In the genomic region with DNA sequence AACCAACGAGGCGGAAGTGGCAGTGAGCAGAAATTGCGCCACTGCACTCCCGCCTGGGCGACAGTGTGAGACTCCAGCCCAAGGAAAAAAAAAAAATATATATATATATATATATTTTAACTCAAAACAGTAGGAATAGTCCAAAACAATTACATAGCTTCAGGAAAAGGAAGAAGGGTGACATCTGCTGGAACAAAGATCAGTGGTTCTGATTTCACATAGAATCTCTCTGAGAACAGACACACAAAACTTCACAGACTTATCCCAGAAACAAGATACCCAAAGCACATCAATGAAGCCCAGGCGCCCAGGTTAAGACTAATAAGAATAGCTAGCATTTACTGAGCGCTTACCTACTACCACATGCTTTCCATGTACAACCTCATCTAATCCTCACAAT, we compare ENCODE assay signal across 16 cellular contexts. TPM values are rescaled to one million over a fixed set of nuclear protein-coding genes. Genes with fewer than 3 reads are reported as not detected.
A peak's percentile ranks its signal among the peaks of the same experiment; 100 is the strongest.
DNase-seq lines count a peak whose midpoint lies in the region; ATAC-seq, FAIRE-seq and TF ChIP-seq lines count a peak whose summit lies in the region.
"Had no signal": no experiment of that assay in that cellular context is flagged by ENCODE, and none has a peak within 500 bp of the region (broad histone marks: within the 10 kb centered on the region; RNA-seq: fewer than 3 reads in every experiment).

No MANE protein-coding gene starts in this region.

- H4K20me1 ChIP-seq in H1 (replicated peaks in 1 of 2; ENCODE audit: control insufficient read depth in 1 of 2, insufficient read depth in 2 of 2, low read length in 2 of 2) (no peaks in the 10 kb centered on the region), osteoblast (ENCODE audit: insufficient read depth, low read length) (no peaks in the 10 kb centered on the region)

- peaks cover 5% of the 10 kb centered on the region for H3K4me1 Mint-ChIP-seq in nephron progenitor cell

- no peaks in the 10 kb centered on the region for H3K79me1 ChIP-seq in H1 (ENCODE audit: low read depth, low read length)

- H3K27ac Mint-ChIP-seq in nephron progenitor cell: no peak overlapping the region
- H3K27ac Mint-ChIP-seq: CD8-positive, alpha-beta T cell had no signal

- ATAC-seq in GM18870 (IDR thresholded peaks at IDR 0.05; ENCODE audit: unreplicated experiment): no peak
- ATAC-seq: CD8-positive, alpha-beta T cell had no signal

- H3K27me3 ChIP-seq in BJ (ENCODE audit: control insufficient read depth, insufficient read depth, low read length) (no peaks in the 10 kb centered on the region), H1 (replicated peaks in 1 of 4; ENCODE audit: control insufficient read depth in 3 of 4, extremely low read depth in 1 of 4, insufficient read depth in 3 of 4, low read length in 3 of 4) (no peaks in the 10 kb centered on the region), osteoblast (ENCODE audit: insufficient read depth, low read length) (no peaks in the 10 kb centered on the region)
- H3K27me3 ChIP-seq: esophagus squamous epithelium, Peyer's patch, stomach had no signal

- H3K4ac ChIP-seq in H1 (replicated peaks; ENCODE audit: insufficient read length, low read depth, low read length): no peak overlapping the region

- H3K36me3 ChIP-seq in BJ (ENCODE audit: control insufficient read depth, insufficient read depth, low read length) (peaks cover 5% of the 10 kb centered on the region), H1 (ENCODE audit: control insufficient read depth in 2 of 4, insufficient read depth in 4 of 4, low read length in 3 of 4) (no peaks in the 10 kb centered on the region; a peak in 1 of 8 replicates), osteoblast (ENCODE audit: insufficient read depth, low read length) (peaks cover 25% of the 10 kb centered on the region)

- H3K18ac ChIP-seq in H1 (ENCODE audit: extremely low read depth, low read length): no peak overlapping the region

- H2AFZ ChIP-seq in H1 (ENCODE audit: low read length) (no peak overlapping the region), osteoblast (ENCODE audit: low read length) (no peak overlapping the region)

- no peaks in the 10 kb centered on the region for H3K79me2 ChIP-seq in H1 (ENCODE audit: control insufficient read depth in 1 of 2, insufficient read depth in 2 of 2, low read length in 2 of 2)
- peaks cover 37% of the 10 kb centered on the region for H3K79me2 ChIP-seq in osteoblast (ENCODE audit: insufficient read depth, low read length)

- no peak overlapping the region for H3K4me2 ChIP-seq in H1 (ENCODE audit: insufficient read depth in 1 of 2, low read depth in 2 of 2, low read length in 2 of 2)
- no peak overlapping the region for H3K4me2 ChIP-seq in osteoblast (ENCODE audit: insufficient read depth, low read length)

- H3K4me1 ChIP-seq in H1 (replicated peaks in 1 of 4; ENCODE audit: control insufficient read depth in 3 of 4, insufficient read depth in 4 of 4, low read length in 3 of 4) (no peaks in the 10 kb centered on the region), osteoblast (ENCODE audit: insufficient read depth, low read length) (peaks cover 39% of the 10 kb centered on the region)
- H3K4me1 ChIP-seq: Peyer's patch had no signal

- H3K27ac ChIP-seq in H1 (ENCODE audit: low read depth, low read length) (no peak overlapping the region), osteoblast (ENCODE audit: low read depth, low read length) (peak overlapping the region; percentile 82)
- H3K27ac ChIP-seq: Peyer's patch had no signal

- POLR2A ChIA-PET in BJ (lab: Charles Lee): no interaction called here
- POLR2A ChIA-PET in H1 (lab: Charles Lee; ENCODE audit: partially characterized antibody): interaction anchor here (1.0 kb wide), 1 partner anchor 57 kb away, joined by 5 read pairs; no protein-coding TSS in a partner anchor

- H3K9me3 ChIP-seq in H1 (ENCODE audit: insufficient read depth in 2 of 2, low read depth in 1 of 2, low read length in 1 of 2) (no peaks in the 10 kb centered on the region), osteoblast (ENCODE audit: low read depth, low read length) (no peaks in the 10 kb centered on the region)
- H3K9me3 ChIP-seq: esophagus squamous epithelium, Peyer's patch, stomach had no signal

- no peak overlapping the region for H2BK12ac ChIP-seq in H1 (ENCODE audit: low read depth, low read length)

- no peak overlapping the region for H4K91ac ChIP-seq in H1 (replicated peaks; ENCODE audit: insufficient read length, low read length)

- CTCF ChIA-PET in BJ (lab: Yijun Ruan, JAX) (interaction anchor here (0.5 to 2.5 kb wide), 10 partner anchors 11 to 232 kb away, joined by 3 to 11 read pairs (median 4); partner anchors contain the start of genes COX15, CUTC and DNMBP), H1 (lab: Charles Lee; ENCODE audit: partially characterized antibody) (interaction anchor here (0.7 to 2.5 kb wide), 9 partner anchors 9 to 119 kb away, joined by 3 to 6 read pairs (median 5); no protein-coding TSS in a partner anchor)

- no peak overlapping the region for H2BK120ac ChIP-seq in H1 (replicated peaks; ENCODE audit: low read depth, low read length)

- H3K9me3 Mint-ChIP-seq in nephron progenitor cell: no peaks in the 10 kb centered on the region
- H3K9me3 Mint-ChIP-seq: CD8-positive, alpha-beta T cell had no signal

- H2BK5ac ChIP-seq in H1 (ENCODE audit: low read depth, low read length): no peak overlapping the region

- TF ChIP-seq RAD21 in H1 (IDR thresholded peaks at IDR 0.05 in 1 of 2, conservative IDR thresholded peaks at IDR 0.05 in 1 of 2; ENCODE audit: low read depth in 2 of 2, low read length in 2 of 2): peak; percentile 26 to 27; a peak in 3 of 4 replicates

- no peak overlapping the region for H2AK5ac ChIP-seq in H1 (ENCODE audit: low read depth, low read length)

- H3K9ac ChIP-seq in H1 (replicated peaks in 1 of 4; ENCODE audit: extremely low read depth in 1 of 4, low read depth in 3 of 4, low read length in 3 of 4): no peak overlapping the region

- H3K56ac ChIP-seq in H1 (replicated peaks; ENCODE audit: insufficient read length, low read depth, low read length): no peak overlapping the region

- no peak overlapping the region for H3K4me3 Mint-ChIP-seq in nephron progenitor cell
- H3K4me3 Mint-ChIP-seq: CD8-positive, alpha-beta T cell had no signal

- H3K4me3 ChIP-seq in BJ (ENCODE audit: low read depth, low read length) (no peak overlapping the region), H1 (ENCODE audit: extremely low read depth in 1 of 4, insufficient read depth in 2 of 4, low read depth in 3 of 4, low read length in 4 of 4) (no peak overlapping the region), osteoblast (ENCODE audit: insufficient read depth, low read length) (no peak overlapping the region)
- H3K4me3 ChIP-seq: esophagus squamous epithelium, Peyer's patch, stomach had no signal

- peaks cover 13% of the 10 kb centered on the region for H3K36me3 Mint-ChIP-seq in nephron progenitor cell (ENCODE audit: low read depth)

- no peaks in the 10 kb centered on the region for H3K23me2 ChIP-seq in H1 (ENCODE audit: low read depth, low read length)

- no peak overlapping the region for H4K8ac ChIP-seq in H1 (ENCODE audit: extremely low read depth, insufficient read depth, low read length)

- 93% methylated on average over 7 of the region's 7 CpGs; no CpG with 5 or more reads in 1 of the 2 experiments for WGBS in H1 (ENCODE audit: extremely low coverage in 1 of 2, insufficient coverage in 1 of 2, insufficient read length in 1 of 2, insufficient replicate concordance in 2 of 2, low coverage in 1 of 2, low lambda C conversion rate in 2 of 2, missing lambda C conversion rate in 1 of 2), 2 experiments

- no peak for TF ChIP-seq EP300 in H1 (IDR thresholded peaks at IDR 0.05; ENCODE audit: borderline replicate concordance in 1 of 2, low read depth in 2 of 2, low read length in 2 of 2)

- H3K14ac ChIP-seq in H1 (ENCODE audit: insufficient read length): no peak overlapping the region

- DNase-seq in BJ (ENCODE audit: low read depth) (no peak), OCI-M1 (lab: John Stamatoyannopoulos, UW) (peak; percentile 10), H1 (ENCODE audit: low read depth in 1 of 2, low spot score in 2 of 2) (no peak), osteoblast (ENCODE audit: insufficient read length, low spot score, missing footprints) (no peak), nephron progenitor cell (no peak), NCI-H774 (lab: John Stamatoyannopoulos, UW) (no peak)
- DNase-seq in activated naive CD4-positive, alpha-beta T cell treated with Interleukin-2 at 50 U/mL for 16 hours: no peak
- DNase-seq: activated naive CD4-positive, alpha-beta T cell; CD8-positive, alpha-beta T cell; esophagus squamous epithelium; NCI-H1092; NCI-H345; Peyer's patch; stomach; T1000 had no signal

- no peak overlapping the region for H2BK20ac ChIP-seq in H1 (ENCODE audit: low read length)

- no peak for TF ChIP-seq POLR2A in H1 (IDR thresholded peaks at IDR 0.05; ENCODE audit: control extremely low read depth in 1 of 2, low read depth in 2 of 2, low read length in 2 of 2)

- H4K5ac ChIP-seq in H1 (ENCODE audit: insufficient read length, low read depth, low read length): no peak overlapping the region

- no peak overlapping the region for H2BK15ac ChIP-seq in H1 (ENCODE audit: low read length)

- no peak overlapping the region for H3K23ac ChIP-seq in H1 (ENCODE audit: insufficient read length)

- no peaks in the 10 kb centered on the region for H3K27me3 Mint-ChIP-seq in nephron progenitor cell (ENCODE audit: low read depth, poor library complexity)

- no peak for FAIRE-seq in H1 (lab: Jason Lieb, UNC)

- TF ChIP-seq CTCF in BJ (IDR thresholded peaks at IDR 0.05; ENCODE audit: insufficient read depth, low read depth, low read length) (peak; percentile 8; the same call in 1 of the 2 replicates), H1 (IDR thresholded peaks at IDR 0.05; ENCODE audit: control extremely low read depth in 1 of 3, insufficient read depth in 1 of 3, low read depth in 1 of 3, low read length in 3 of 3) (no peak), osteoblast (IDR thresholded peaks at IDR 0.05; ENCODE audit: extremely low read depth, low read depth, low read length) (peak; percentile 22), nephron progenitor cell (IDR thresholded peaks at IDR 0.05) (no peak)

TF ChIP-seq in H1, 55 proteins besides CTCF, POLR2A, EP300 and RAD21 (continues in another document):
- no peak for TF ChIP-seq EZH2 (IDR thresholded peaks at IDR 0.05; ENCODE audit: low read depth, low read length, severe bottlenecking)

RNA-seq across cellular contexts. Expression of gene DNMBP, which starts 45.0 kb away (rescaled TPM):
- 16.3 and 16.7 TPM in 2 replicates for polyA plus RNA-seq in BJ (2011; rRNA removed)
- polyA minus RNA-seq in BJ (2011; rRNA and poly(A)+ RNA removed): 15.1 and 16.1 TPM in 2 replicates
- total RNA-seq in H1 (2021; fragmentation: NEBNext Ultra II Directional; extraction: Animal tissue kit (Norgen Biotek cat#: 25700)): 26.4 and 26.7 TPM in 2 replicates
- 19.1 and 20.9 TPM in 2 replicates for polyA plus RNA-seq in H1 (2011; rRNA removed)
- polyA plus RNA-seq in H1 (2011; cell fraction: cytosol; rRNA removed): 21.0 TPM
- 31.1 TPM for polyA plus RNA-seq in H1 (2011; cell fraction: nucleus; rRNA removed)
- polyA plus RNA-seq in H1 (2012, experiment 1 of 2): 20.4 to 23.5 TPM (median 22.6 TPM) in 4 replicates
- 3.9 TPM for polyA plus RNA-seq in H1 (2012, experiment 2 of 2)
- polyA plus RNA-seq in H1 (2013, experiment 1 of 2): 17.8 TPM
- 16.4 TPM for polyA plus RNA-seq in H1 (2013, experiment 2 of 2)
- 21.0 and 24.0 TPM in 2 replicates for polyA minus RNA-seq in H1 (2011; rRNA and poly(A)+ RNA removed)
- 15.4 TPM for polyA minus RNA-seq in H1 (2011; cell fraction: cytosol; rRNA and poly(A)+ RNA removed)
- polyA minus RNA-seq in H1 (2011; cell fraction: nucleus; rRNA and poly(A)+ RNA removed): 25.4 TPM
- 13.0 and 15.9 TPM in 2 replicates for total RNA-seq in osteoblast

Comparison
In these comparisons a context has a peak if more than half of its experiments do, and no peak if none do; other contexts are left out.
1. CTCF ChIP-seq: peak in BJ (single experiment) and osteoblast (single experiment); none in H1 (0 of 3) and nephron progenitor cell (single experiment).